In genomic region chr10:76405932-76406331, GRCh38 we compare ENCODE assay signal across 15 cellular contexts.
DNase-seq lines count a peak whose midpoint lies in the region; ATAC-seq and TF ChIP-seq lines count a peak whose summit lies in the region.
"Had no signal": no experiment of that assay in that cellular context is flagged by ENCODE, and none has a peak within 500 bp of the region (broad histone marks: within the 10 kb centered on the region; RNA-seq: fewer than 3 reads in every experiment).

No MANE protein-coding gene starts in this region.

- no peak overlapping the region for H3K9ac ChIP-seq in IMR-90 (ENCODE audit: low read depth, low read length)
- H3K9ac ChIP-seq: BLaER1 had no signal

- H4K20me1 ChIP-seq in IMR-90 (ENCODE audit: insufficient read depth, low read length): no peaks in the 10 kb centered on the region
- H4K20me1 ChIP-seq: BLaER1 had no signal

- H4K8ac ChIP-seq in IMR-90 (ENCODE audit: low read depth in 2 of 2, low read length in 2 of 2): no peak overlapping the region

- no peak overlapping the region for H3K4me3 ChIP-seq in IMR-90 (ENCODE audit: insufficient read depth, low read depth, low read length)
- H3K4me3 ChIP-seq in fibroblast of mammary gland (ENCODE audit: control insufficient read depth, low read depth, low read length): no peak overlapping the region
- no peak overlapping the region for H3K4me3 ChIP-seq in dorsolateral prefrontal cortex
- H3K4me3 ChIP-seq: A549, BLaER1, GM23338, K562 had no signal

- BruUV-seq in IMR-90 (replicated peaks; lab: Mats Ljungman, UMichigan): no TSS peak

- peaks cover 45% of the 10 kb centered on the region for H3K4me1 Mint-ChIP-seq in CD14-positive monocyte
- H3K4me1 Mint-ChIP-seq: CD4-positive, alpha-beta memory T cell had no signal

- CTCF ChIA-PET in IMR-90 (lab: Yijun Ruan, JAX): no interaction called here

- H2BK15ac ChIP-seq in IMR-90 (ENCODE audit: low read depth, low read length): no peak overlapping the region

- peak overlapping the region in 1 of 2 donors; percentile 2 for H3K4me3 Mint-ChIP-seq in CD14-positive monocyte
- H3K4me3 Mint-ChIP-seq: CD4-positive, alpha-beta memory T cell; GM23338 had no signal

- no peak overlapping the region for H3K23ac ChIP-seq in IMR-90 (ENCODE audit: low read depth, low read length)

- intact Hi-C loops in CD14-positive monocyte (cut with micrococcal nuclease): no loop called here
- intact Hi-C loops in IMR-90 (cut with micrococcal nuclease): no loop called here
- intact Hi-C loops in dorsolateral prefrontal cortex (cut with DNase I): no loop called here

- H2AK9ac ChIP-seq in IMR-90 (replicated peaks; ENCODE audit: low read depth, low read length, poor library complexity): no peak overlapping the region

- no peaks in the 10 kb centered on the region for H3K9me1 ChIP-seq in IMR-90 (ENCODE audit: insufficient read depth, low read length)

- H3K9me3 Mint-ChIP-seq in CD14-positive monocyte: peaks cover 4 to 11% (median 7%) of the 10 kb centered on the region in 7 donors
- H3K9me3 Mint-ChIP-seq: GM23338 had no signal

- no peak overlapping the region for H4K91ac ChIP-seq in IMR-90 (ENCODE audit: insufficient read depth, low read depth, low read length)

- no peak for DNase-seq in CD14-positive monocyte (ENCODE audit: low spot score)
- DNase-seq in IMR-90: no peak
- DNase-seq in fibroblast of mammary gland (ENCODE audit: low read depth): peak; percentile 12
- DNase-seq in NCI-H1694 (lab: John Stamatoyannopoulos, UW): no peak
- no peak for DNase-seq in dorsolateral prefrontal cortex
- DNase-seq: CD4-positive, alpha-beta memory T cell; DMS79 treated with DMSO at 0.1 percent for 48 hours; GDM1; H7 had no signal

- H3K36me3 ChIP-seq in IMR-90 (ENCODE audit: control insufficient read depth, insufficient read depth, low read length): no peaks in the 10 kb centered on the region
- H3K36me3 ChIP-seq: BLaER1 had no signal

- no peak overlapping the region for H2AK5ac ChIP-seq in IMR-90 (ENCODE audit: low read depth, low read length)

- no peak for TF ChIP-seq RAD21 in IMR-90 (IDR thresholded peaks at IDR 0.05; ENCODE audit: low read length)

- H2BK5ac ChIP-seq in IMR-90 (ENCODE audit: low read depth, low read length, poor library complexity, severe bottlenecking): no peak overlapping the region

- no peak overlapping the region for H2BK120ac ChIP-seq in IMR-90 (ENCODE audit: low read depth, low read length)

- dilution Hi-C loops in IMR-90 (cut with HindIII; ENCODE audit: low sequenced_read_pairs, unreplicated experiment): no loop called here

- H3K27ac Mint-ChIP-seq in CD14-positive monocyte: peak overlapping the region; percentile 60 to 98 (median 87)
- H3K27ac Mint-ChIP-seq: CD4-positive, alpha-beta memory T cell; GM23338 had no signal

- H2AFZ ChIP-seq in IMR-90 (replicated peaks; ENCODE audit: low read length, poor library complexity): no peak overlapping the region

- H3K79me1 ChIP-seq in IMR-90 (ENCODE audit: low read depth in 1 of 2, low read length in 2 of 2): no peaks in the 10 kb centered on the region

- WGBS in IMR-90 (ENCODE audit: extremely low coverage in 2 of 2, insufficient read length in 1 of 2), 2 experiments: no CpG with 5 or more reads among the region's 6 CpGs

- no peaks in the 10 kb centered on the region for H3K27me3 ChIP-seq in IMR-90 (ENCODE audit: control insufficient read depth, insufficient read depth, low read length)
- H3K27me3 ChIP-seq in dorsolateral prefrontal cortex: peaks cover 0 to 10% (median 0%) of the 10 kb centered on the region in 45 donors
- H3K27me3 ChIP-seq: BLaER1 had no signal

- POLR2A ChIA-PET in IMR-90 (lab: Charles Lee; ENCODE audit: unreplicated experiment): no interaction called here

- H3K4me2 ChIP-seq in IMR-90 (ENCODE audit: low read depth, low read length): no peak overlapping the region
- H3K4me2 ChIP-seq: A549, BLaER1, GM23338 had no signal

- ATAC-seq in IMR-90 (ENCODE audit: low read depth): no peak
- no peak for ATAC-seq in GM19035 (IDR thresholded peaks at IDR 0.05; ENCODE audit: unreplicated experiment)
- ATAC-seq: A549, GM23338, K562 had no signal

- H3K4me1 ChIP-seq in IMR-90 (ENCODE audit: control insufficient read depth, insufficient read depth, low read length): peaks cover 3% of the 10 kb centered on the region; the same call in 1 of the 2 replicates
- H3K4me1 ChIP-seq: A549, BLaER1 had no signal

- H2BK20ac ChIP-seq in IMR-90 (ENCODE audit: low read depth, low read length): no peak overlapping the region

- peaks cover 3 to 4% of the 10 kb centered on the region in 2 donors for H3K36me3 Mint-ChIP-seq in CD14-positive monocyte
- H3K36me3 Mint-ChIP-seq: CD4-positive, alpha-beta memory T cell had no signal

- no peak for TF ChIP-seq POLR2A in IMR-90 (IDR thresholded peaks at IDR 0.05; ENCODE audit: low read depth, low read length)

- H3K27ac ChIP-seq in IMR-90 (ENCODE audit: insufficient read depth, low read length) (no peak overlapping the region), dorsolateral prefrontal cortex (no peak overlapping the region)
- H3K27ac ChIP-seq: A549, BLaER1, HL-60 had no signal

- no peak overlapping the region for H3K56ac ChIP-seq in IMR-90 (ENCODE audit: extremely low read depth, insufficient read depth, low read length)

- 0 out of 2 replicates have a peak overlapping the region, but pooled peaks have one; percentile 33 for H3K14ac ChIP-seq in IMR-90 (replicated peaks; ENCODE audit: low read depth, low read length)

- peaks cover 3% of the 10 kb centered on the region; the same call in 1 of the 2 replicates for H3K9me3 ChIP-seq in IMR-90 (ENCODE audit: control insufficient read depth, insufficient read depth, low read length)
- H3K9me3 ChIP-seq: A549, BLaER1 had no signal

- no peak overlapping the region for H3K18ac ChIP-seq in IMR-90 (ENCODE audit: low read depth, low read length)

- H4K5ac ChIP-seq in IMR-90 (ENCODE audit: low read depth, low read length): no peak overlapping the region

- in situ Hi-C loops in IMR-90 (cut with MboI; ENCODE audit: low sequenced_read_pairs): no loop called here

- TF ChIP-seq CTCF in CD14-positive monocyte (IDR thresholded peaks at IDR 0.05): no peak
- no peak for TF ChIP-seq CTCF in IMR-90 (conservative IDR thresholded peaks at IDR 0.05; ENCODE audit: low read depth, low read length)
- TF ChIP-seq CTCF in fibroblast of mammary gland (conservative IDR thresholded peaks at IDR 0.05; ENCODE audit: control insufficient read depth, insufficient read depth, low read depth, low read length): no peak
- TF ChIP-seq CTCF in dorsolateral prefrontal cortex (IDR thresholded peaks at IDR 0.05 in 54 of 56, conservative IDR thresholded peaks at IDR 0.05 in 2 of 56; ENCODE audit: low read depth in 1 of 56, partially characterized antibody in 56 of 56): no peak

- no peak overlapping the region for H3K4ac ChIP-seq in IMR-90 (ENCODE audit: low read depth, low read length)

- peaks cover 0 to 4% (median 0%) of the 10 kb centered on the region in 3 donors for H3K27me3 Mint-ChIP-seq in CD14-positive monocyte (ENCODE audit: low read depth in 3 of 3)
- H3K27me3 Mint-ChIP-seq: CD4-positive, alpha-beta memory T cell had no signal

TF ChIP-seq in IMR-90, 13 proteins besides CTCF, POLR2A, EP300 and RAD21:
- TF ChIP-seq RFX5 (IDR thresholded peaks at IDR 0.05; ENCODE audit: low read depth, low read length) (no peak), CEBPB (IDR thresholded peaks at IDR 0.05; ENCODE audit: low read depth, low read length) (no peak), ELK1 (IDR thresholded peaks at IDR 0.05; ENCODE audit: borderline replicate concordance, low read depth, low read length) (no peak), SMC3 (IDR thresholded peaks at IDR 0.05; ENCODE audit: low read depth, low read length) (no peak), BHLHE40 (IDR thresholded peaks at IDR 0.05; ENCODE audit: low read depth, low read length) (no peak)
